Comparison of ENCODE assay signal across 1 cellular context in genomic region chr11:64572143-64572542, GRCh38.
TF ChIP-seq lines count a peak whose summit lies in the region.

No MANE protein-coding gene starts in this region.

TF ChIP-seq in HepG2, 621 proteins besides CTCF, POLR2A, EP300 and RAD21:
- no peak for TF ChIP-seq FOSL1 (CRISPR knock-in tag; IDR thresholded peaks at IDR 0.05; ENCODE audit: borderline replicate concordance)
- TF ChIP-seq CEBPB (IDR thresholded peaks at IDR 0.05; ENCODE audit: borderline replicate concordance, low read depth, low read length) = no peak
- TF ChIP-seq RNF219 (CRISPR knock-in tag; IDR thresholded peaks at IDR 0.05) = no peak
- no peak for TF ChIP-seq IKZF4 (CRISPR knock-in tag; IDR thresholded peaks at IDR 0.05; ENCODE audit: borderline replicate concordance, low read depth, not compliant biosample characterization)
TF ChIP-seq in HepG2: peak in this region for 0.
